ENCODE assay signal across 19 cellular contexts in the genomic region with DNA sequence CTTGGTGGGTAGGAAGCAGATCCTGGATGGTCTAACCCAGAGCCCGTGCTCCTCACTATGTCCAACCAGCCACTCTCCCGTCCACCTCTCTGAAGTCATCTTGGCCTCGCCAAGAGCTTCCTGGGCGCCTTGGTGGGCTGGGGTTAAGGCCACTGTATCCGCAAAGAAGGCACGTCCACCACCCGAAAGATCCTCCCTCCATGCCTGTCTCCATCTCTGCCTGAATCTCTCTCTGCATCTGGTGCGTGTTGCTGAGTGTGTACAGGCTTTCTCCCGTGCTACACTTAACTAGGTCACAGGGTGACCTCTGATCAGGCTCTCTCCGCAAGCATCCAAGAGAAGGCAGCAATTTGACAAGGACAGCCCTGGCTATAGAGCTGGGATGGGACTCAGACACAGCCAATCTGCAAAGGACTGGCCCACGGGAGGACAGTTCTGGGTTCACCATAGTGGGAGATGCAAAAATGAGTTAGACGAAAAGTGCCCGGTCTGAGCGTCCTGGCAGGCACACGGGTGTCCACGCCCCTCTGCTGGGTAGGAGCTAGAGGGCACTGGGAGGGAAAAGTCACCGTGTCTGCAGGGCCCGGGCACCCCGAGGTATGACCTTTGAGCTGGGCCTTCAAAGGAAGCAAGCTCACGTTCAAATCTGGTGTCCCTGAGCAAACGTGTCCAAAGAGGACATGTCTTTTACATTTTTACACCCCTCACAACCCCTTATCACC.
"Had no signal": no experiment of that assay in that cellular context is flagged by ENCODE, and none has a peak within 500 bp of the region (broad histone marks: within the 10 kb centered on the region; RNA-seq: fewer than 3 reads in every experiment).

No MANE protein-coding gene starts in this region.

- H3K27ac Mint-ChIP-seq: activated naive CD4-positive, alpha-beta T cell treated with anti-CD3 and anti-CD28 coated beads, Interleukin-2, amount 50 U/mL, for 72 hours; naive thymus-derived CD4-positive, alpha-beta T cell had no signal

- H3K27me3 ChIP-seq: breast epithelium, neutrophil, sigmoid colon had no signal

- ATAC-seq: activated naive CD4-positive, alpha-beta T cell treated with anti-CD3 and anti-CD28 coated beads, Interleukin-2, amount 50 U/mL, for 72 hours; lower lobe of right lung; naive thymus-derived CD4-positive, alpha-beta T cell; psoas muscle; stimulated activated naive CD8-positive, alpha-beta T cell treated with anti-CD3 and anti-CD28 coated beads, Interleukin-15, Interleukin-2, amounts not matched to agents 100 U/mL and 50 U/mL, for 24 hours had no signal

- H3K27ac ChIP-seq: breast epithelium, lower lobe of right lung, neutrophil, psoas muscle, sigmoid colon had no signal

- H3K4me3 Mint-ChIP-seq: naive thymus-derived CD4-positive, alpha-beta T cell had no signal

- H3K36me3 ChIP-seq: breast epithelium, lower lobe of right lung, neutrophil, sigmoid colon had no signal

- H3K4me3 ChIP-seq: breast epithelium, lower lobe of right lung, psoas muscle, sigmoid colon had no signal

- H3K9me3 Mint-ChIP-seq: activated naive CD4-positive, alpha-beta T cell treated with anti-CD3 and anti-CD28 coated beads, Interleukin-2, amount 50 U/mL, for 72 hours; naive thymus-derived CD4-positive, alpha-beta T cell had no signal

- DNase-seq: activated CD4-positive, alpha-beta T cell treated with anti-CD3 and anti-CD28 coated beads, Interleukin-2, amount 50 U/mL, for 4 hours; activated CD4-positive, CD25-positive, alpha-beta regulatory T cell treated with anti-CD3 and anti-CD28 coated beads, Interleukin-2, amount 50 U/mL, for 72 hours; activated effector memory CD4-positive, alpha-beta T cell treated with Interleukin-2 at 50 U/mL for 16 hours; activated T-cell treated with anti-CD3 and anti-CD28 coated beads, Interleukin-2, amount 50 U/mL, for 1 hour; aorta; dermis blood vessel endothelial cell; hypothalamus; kidney glomerular epithelial cell; lower lobe of right lung; midbrain; naive thymus-derived CD4-positive, alpha-beta T cell; psoas muscle; sigmoid colon; stimulated activated CD4-positive, alpha-beta T cell treated with anti-CD3 and anti-CD28 coated beads, Interleukin-4, amount 100 ng/mL, for 1 hour; stimulated activated CD8-positive, alpha-beta memory T cell treated with anti-CD3 and anti-CD28 coated beads, Interleukin-4, amount 100 ng/mL, for 48 hours; stimulated activated naive CD8-positive, alpha-beta T cell treated with anti-CD3 and anti-CD28 coated beads, Interleukin-15, Interleukin-2, amounts not matched to agents 100 U/mL and 50 U/mL, for 24 hours had no signal

- H3K36me3 Mint-ChIP-seq: activated naive CD4-positive, alpha-beta T cell treated with anti-CD3 and anti-CD28 coated beads, Interleukin-2, amount 50 U/mL, for 72 hours; naive thymus-derived CD4-positive, alpha-beta T cell had no signal

- H3K4me1 ChIP-seq: breast epithelium, lower lobe of right lung, psoas muscle, sigmoid colon had no signal

- H3K9me3 ChIP-seq: breast epithelium, lower lobe of right lung, neutrophil, psoas muscle, sigmoid colon had no signal
